In the genomic region with DNA sequence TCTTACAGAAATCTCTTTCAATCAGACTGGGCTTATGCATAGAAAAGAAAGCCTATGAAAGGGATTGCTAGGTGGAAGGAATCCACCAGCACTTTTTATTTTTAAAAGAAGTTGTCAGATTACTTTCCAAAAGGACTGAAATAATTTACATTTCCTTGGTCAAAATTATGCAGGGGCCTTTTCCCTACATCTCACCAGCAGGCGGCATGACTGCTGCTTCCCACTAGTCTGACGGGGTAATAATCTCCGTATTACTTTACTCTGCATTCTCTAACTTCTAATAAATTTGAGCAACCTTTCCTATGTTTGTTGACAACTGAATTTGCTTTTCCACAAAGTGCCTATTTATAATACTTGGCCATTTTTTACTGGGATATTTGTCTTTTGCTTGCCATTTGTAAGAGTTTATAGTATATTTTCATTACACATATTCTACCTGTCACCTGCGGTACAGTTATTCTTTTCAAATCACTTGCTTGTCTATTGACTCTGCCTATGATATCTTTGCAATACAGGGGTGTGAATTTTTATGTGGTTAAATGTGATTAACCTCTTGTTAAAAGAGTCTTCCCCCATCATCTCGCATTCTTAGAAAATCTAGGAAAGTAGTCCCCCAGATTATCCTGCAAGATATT, we compare ENCODE assay signal across 8 cellular contexts. TPM values are rescaled to one million over a fixed set of nuclear protein-coding genes. Genes with fewer than 3 reads are reported as not detected.
A peak's percentile ranks its signal among the peaks of the same experiment; 100 is the strongest.
DNase-seq lines count a peak whose midpoint lies in the region; ATAC-seq, FAIRE-seq and TF ChIP-seq lines count a peak whose summit lies in the region.

No MANE protein-coding gene starts in this region.

- H3K27ac Mint-ChIP-seq in activated naive CD4-positive, alpha-beta T cell treated with anti-CD3 and anti-CD28 coated beads, Interleukin-2, amount 10 ng/mL, durations not matched to agents 7 days and 5 days: no peak overlapping the region
- H3K27ac Mint-ChIP-seq in endothelial cell (ENCODE audit: unreplicated experiment): no peak overlapping the region

- H3K9me3 Mint-ChIP-seq in activated naive CD4-positive, alpha-beta T cell treated with anti-CD3 and anti-CD28 coated beads, Interleukin-2, amount 10 ng/mL, durations not matched to agents 7 days and 5 days: no peaks in the 10 kb centered on the region
- no peaks in the 10 kb centered on the region for H3K9me3 Mint-ChIP-seq in endothelial cell (ENCODE audit: unreplicated experiment)

- no peak overlapping the region for H3K9ac ChIP-seq in kidney (ENCODE audit: low read length in 2 of 2)

- no peak for TF ChIP-seq EP300 in stomach (IDR thresholded peaks at IDR 0.05)

- no peaks in the 10 kb centered on the region for H3K27me3 ChIP-seq in stomach

- TF ChIP-seq CTCF in endothelial cell (IDR thresholded peaks at IDR 0.05; ENCODE audit: unreplicated experiment) (peak; percentile 74), stomach (IDR thresholded peaks at IDR 0.05) (peak in 4 of 7 experiments; percentile 43 to 51 (median 44)), kidney (IDR thresholded peaks at IDR 0.05; ENCODE audit: borderline replicate concordance, extremely low read depth, insufficient read depth) (no peak)

- H3K36me3 ChIP-seq in stomach (no peaks in the 10 kb centered on the region), kidney (ENCODE audit: control insufficient read depth in 1 of 2, insufficient read depth in 2 of 2, low read length in 2 of 2) (no peaks in the 10 kb centered on the region)

- no peaks in the 10 kb centered on the region for H3K4me1 Mint-ChIP-seq in activated naive CD4-positive, alpha-beta T cell treated with anti-CD3 and anti-CD28 coated beads, Interleukin-2, amount 10 ng/mL, durations not matched to agents 7 days and 5 days
- peaks cover 13% of the 10 kb centered on the region for H3K4me1 Mint-ChIP-seq in endothelial cell (ENCODE audit: unreplicated experiment)

- no peaks in the 10 kb centered on the region for H3K36me3 Mint-ChIP-seq in activated naive CD4-positive, alpha-beta T cell treated with anti-CD3 and anti-CD28 coated beads, Interleukin-2, amount 10 ng/mL, durations not matched to agents 7 days and 5 days
- no peaks in the 10 kb centered on the region for H3K36me3 Mint-ChIP-seq in endothelial cell (ENCODE audit: low read depth, unreplicated experiment)

- no peak for TF ChIP-seq POLR2A in stomach (IDR thresholded peaks at IDR 0.05)

- H3K27me3 Mint-ChIP-seq in activated naive CD4-positive, alpha-beta T cell treated with anti-CD3 and anti-CD28 coated beads, Interleukin-2, amount 10 ng/mL, durations not matched to agents 7 days and 5 days: peaks cover 6% of the 10 kb centered on the region
- peaks cover 2% of the 10 kb centered on the region for H3K27me3 Mint-ChIP-seq in endothelial cell (ENCODE audit: unreplicated experiment)

- ATAC-seq in GM21619 (IDR thresholded peaks at IDR 0.05; ENCODE audit: unreplicated experiment): no peak

- H3K27ac ChIP-seq in stomach (no peak overlapping the region), kidney (ENCODE audit: low read depth in 2 of 2, low read length in 2 of 2) (no peak overlapping the region)

- no peak for FAIRE-seq in kidney (lab: Jason Lieb, UNC)

- H3K9me3 ChIP-seq in stomach: no peaks in the 10 kb centered on the region
- no peaks in the 10 kb centered on the region for H3K9me3 ChIP-seq in kidney (ENCODE audit: control insufficient read depth in 1 of 2, low read length in 2 of 2)

- H3K4me1 ChIP-seq in stomach: no peaks in the 10 kb centered on the region
- H3K4me1 ChIP-seq in kidney (ENCODE audit: control insufficient read depth in 1 of 2, insufficient read depth in 1 of 2, low read depth in 1 of 2, low read length in 2 of 2): no peaks in the 10 kb centered on the region

- H3K4me3 ChIP-seq in stomach (no peak overlapping the region), kidney (ENCODE audit: low read length in 2 of 2) (no peak overlapping the region)

- peak; percentile 16 for DNase-seq in activated naive CD4-positive, alpha-beta T cell treated with Interleukin-2 at 50 U/mL for 16 hours
- DNase-seq in activated naive CD4-positive, alpha-beta T cell treated with anti-CD3 and anti-CD28 coated beads, Interleukin-2, amount 10 ng/mL, durations not matched to agents 7 days and 5 days: no peak
- DNase-seq in NAMALWA (ENCODE audit: low spot score): peak; percentile 36
- peak; percentile 26 for DNase-seq in endothelial cell (ENCODE audit: low spot score)
- no peak for DNase-seq in stomach
- DNase-seq in NCI-H2196 treated with DMSO at 0.1 percent for 48 hours (lab: John Stamatoyannopoulos, UW; ENCODE audit: unreplicated experiment): no peak
- DNase-seq in kidney: no peak

- WGBS in stomach, 5 donors: 30 to 54% (median 39%) methylated on average over 5 of the region's 5 CpGs

- no peak overlapping the region for H3K4me3 Mint-ChIP-seq in activated naive CD4-positive, alpha-beta T cell treated with anti-CD3 and anti-CD28 coated beads, Interleukin-2, amount 10 ng/mL, durations not matched to agents 7 days and 5 days
- H3K4me3 Mint-ChIP-seq in endothelial cell (ENCODE audit: unreplicated experiment): no peak overlapping the region

- CTCF ChIA-PET in activated naive CD4-positive, alpha-beta T cell treated with anti-CD3 and anti-CD28 coated beads, Interleukin-2, amount 10 ng/mL, durations not matched to agents 7 days and 5 days (lab: Charles Lee): no interaction called here

- intact Hi-C loops in stomach (cut with DNase I; ENCODE audit: low total_unique reads): loop anchor here (5.0 to 10.0 kb wide), 2 partner anchors 763 to 995 kb away; no protein-coding TSS in a partner anchor
- intact Hi-C loops in kidney (cut with DNase I): loop anchor here (5.0 to 10.0 kb wide), 2 partner anchors 255 to 763 kb away; no protein-coding TSS in a partner anchor

RNA-seq across cellular contexts. Expression of a gene that starts 51.9 kb away (rescaled TPM):
- total RNA-seq in endothelial cell (ENCODE audit: unreplicated experiment): 45.1 TPM
- 100 to 1,000 TPM in 2 of 5 donors, 10 to 100 TPM in 3; 35.6 to 200 (median 93.3) TPM for total RNA-seq in stomach
- 10 to 100 TPM; 14.6 to 22.6 (median 16.9) TPM for polyA plus RNA-seq in stomach
- 43.3 TPM for total RNA-seq in kidney
- 16.3 TPM for polyA plus RNA-seq in kidney (ENCODE audit: insufficient read depth, low read depth, low replicate concordance)

Comparison
In these comparisons a context has a peak if more than half of its experiments do, and no peak if none do; other contexts are left out.
1. DNase-seq: peak in activated naive CD4-positive, alpha-beta T cell treated with Interleukin-2 at 50 U/mL for 16 hours (single experiment), NAMALWA (single experiment) and endothelial cell (single experiment); none in activated naive CD4-positive, alpha-beta T cell treated with anti-CD3 and anti-CD28 coated beads, Interleukin-2, amount 10 ng/mL, durations not matched to agents 7 days and 5 days (single experiment), stomach (single experiment), NCI-H2196 treated with DMSO at 0.1 percent for 48 hours (single experiment) and kidney (single experiment).